Comparison of ENCODE assay signal across 14 cellular contexts in genomic region chr1:56185493-56185892, GRCh38.
DNase-seq lines count a peak whose midpoint lies in the region; ATAC-seq and TF ChIP-seq lines count a peak whose summit lies in the region.
"Had no signal": no experiment of that assay in that cellular context is flagged by ENCODE, and none has a peak within 500 bp of the region (broad histone marks: within the 10 kb centered on the region; RNA-seq: fewer than 3 reads in every experiment).

No MANE protein-coding gene starts in this region.

- POLR2A ChIA-PET in A673 (lab: Charles Lee; ENCODE audit: low non-redundant PET), result no interaction called here

- no peaks in the 10 kb centered on the region for H3K4me1 ChIP-seq in A673 (ENCODE audit: insufficient read depth, low read length, poor library complexity, severe bottlenecking)
- peaks cover 3% of the 10 kb centered on the region for H3K4me1 ChIP-seq in endodermal cell (ENCODE audit: control insufficient read depth, insufficient read depth, low read length)
- peaks cover 54% of the 10 kb centered on the region for H3K4me1 ChIP-seq in neural progenitor cell

- H3K4me3 Mint-ChIP-seq in endodermal cell (no peak overlapping the region), neural progenitor cell (no peak overlapping the region)
- H3K4me3 Mint-ChIP-seq: CD4-positive, CD25-positive, alpha-beta regulatory T cell; HFFc6 had no signal

- peak; percentile 10 for DNase-seq in A673 (ENCODE audit: low spot score)
- peak; percentile 26 for DNase-seq in SK-N-DZ (ENCODE audit: low spot score)
- DNase-seq in endodermal cell, result no peak
- peak; percentile 29 for DNase-seq in neural progenitor cell (ENCODE audit: low spot score)
- DNase-seq in SKM-1 treated with dmso at 0.1 percent for 144 hours (lab: John Stamatoyannopoulos, UW; ENCODE audit: unreplicated experiment), result no peak
- DNase-seq in left lobe of liver (ENCODE audit: low spot score), result no peak
- DNase-seq: 8988T; ACHN; CD4-positive, CD25-positive, alpha-beta regulatory T cell; DMS53; HCEC 1CT; HFFc6 had no signal

- H3K4me2 ChIP-seq in neural progenitor cell, result peak overlapping the region; percentile 50
- H3K4me2 ChIP-seq: BLaER1 treated with 17β-estradiol and CSF1 and Interleukin-3, amounts not matched to agents 10 nM and 100 nM had no signal

- peaks cover 32% of the 10 kb centered on the region for H3K4me1 Mint-ChIP-seq in endodermal cell
- peaks cover 49% of the 10 kb centered on the region for H3K4me1 Mint-ChIP-seq in neural progenitor cell
- H3K4me1 Mint-ChIP-seq: CD4-positive, CD25-positive, alpha-beta regulatory T cell had no signal

- TF ChIP-seq CTCF in A673 (conservative IDR thresholded peaks at IDR 0.05; ENCODE audit: low read depth, low read length) (no peak), endodermal cell (conservative IDR thresholded peaks at IDR 0.05) (no peak), neural progenitor cell (IDR thresholded peaks at IDR 0.05) (no peak)

- WGBS in endodermal cell (ENCODE audit: insufficient coverage in 1 of 2, insufficient read length in 1 of 2), 2 experiments, result 94% methylated on average over 2 of the region's 2 CpGs; no CpG with 5 or more reads in 1 of the 2 experiments

- H3K27me3 Mint-ChIP-seq in endodermal cell (ENCODE audit: insufficient read depth), result no peaks in the 10 kb centered on the region
- H3K27me3 Mint-ChIP-seq in neural progenitor cell (ENCODE audit: insufficient read depth, low read depth), result no peaks in the 10 kb centered on the region
- H3K27me3 Mint-ChIP-seq: CD4-positive, CD25-positive, alpha-beta regulatory T cell had no signal

- H3K27ac ChIP-seq in A673 (ENCODE audit: low read depth, low read length, poor library complexity, severe bottlenecking) (no peak overlapping the region), endodermal cell (ENCODE audit: low read depth, low read length) (peak overlapping the region; percentile 48), neural progenitor cell (no peak overlapping the region)
- H3K27ac ChIP-seq: BLaER1 treated with 17β-estradiol and CSF1 and Interleukin-3, amounts not matched to agents 10 nM and 100 nM had no signal

- no TSS peak for BruUV-seq in A673 (replicated peaks; lab: Mats Ljungman, UMichigan)

- H2AFZ ChIP-seq in neural progenitor cell (replicated peaks), result no peak overlapping the region

- intact Hi-C loops in A673 (cut with micrococcal nuclease; ENCODE audit: unreplicated experiment), result no loop called here

- H3K9me3 ChIP-seq in A673 (ENCODE audit: low read depth, low read length, poor library complexity, severe bottlenecking) (no peaks in the 10 kb centered on the region), endodermal cell (ENCODE audit: control insufficient read depth, low read length) (no peaks in the 10 kb centered on the region), neural progenitor cell (ENCODE audit: low read depth) (no peaks in the 10 kb centered on the region)
- H3K9me3 ChIP-seq: BLaER1 treated with 17β-estradiol and CSF1 and Interleukin-3, amounts not matched to agents 10 nM and 100 nM had no signal

- peaks cover 33% of the 10 kb centered on the region for H3F3A ChIP-seq in neural progenitor cell (ENCODE audit: low read depth)

- no peak overlapping the region for H3K27ac Mint-ChIP-seq in endodermal cell
- H3K27ac Mint-ChIP-seq in neural progenitor cell, result peak overlapping the region; percentile 61
- H3K27ac Mint-ChIP-seq: CD4-positive, CD25-positive, alpha-beta regulatory T cell; HFFc6 had no signal

- no peaks in the 10 kb centered on the region for H3K9me3 Mint-ChIP-seq in endodermal cell
- no peaks in the 10 kb centered on the region for H3K9me3 Mint-ChIP-seq in neural progenitor cell
- H3K9me3 Mint-ChIP-seq: HFFc6 had no signal

- H3K4me3 ChIP-seq in A673 (ENCODE audit: low read depth, low read length, poor library complexity, severe bottlenecking) (no peak overlapping the region), endodermal cell (ENCODE audit: low read length) (no peak overlapping the region), neural progenitor cell (no peak overlapping the region)
- H3K4me3 ChIP-seq: BLaER1 treated with 17β-estradiol and CSF1 and Interleukin-3, amounts not matched to agents 10 nM and 100 nM had no signal

- H4K20me1 ChIP-seq in neural progenitor cell (ENCODE audit: low read depth), result peaks cover 6% of the 10 kb centered on the region
- H4K20me1 ChIP-seq: BLaER1 treated with 17β-estradiol and CSF1 and Interleukin-3, amounts not matched to agents 10 nM and 100 nM had no signal

- H3K27me3 ChIP-seq in A673 (replicated peaks; ENCODE audit: insufficient read depth, low read depth, low read length, poor library complexity) (no peaks in the 10 kb centered on the region), endodermal cell (ENCODE audit: control insufficient read depth, insufficient read depth, low read length, poor library complexity, severe bottlenecking) (no peaks in the 10 kb centered on the region), neural progenitor cell (no peaks in the 10 kb centered on the region)
- H3K27me3 ChIP-seq: BLaER1 treated with 17β-estradiol and CSF1 and Interleukin-3, amounts not matched to agents 10 nM and 100 nM had no signal

- no peaks in the 10 kb centered on the region for H3K36me3 Mint-ChIP-seq in endodermal cell (ENCODE audit: low read depth)
- H3K36me3 Mint-ChIP-seq in neural progenitor cell, result no peaks in the 10 kb centered on the region
- H3K36me3 Mint-ChIP-seq: CD4-positive, CD25-positive, alpha-beta regulatory T cell had no signal

- H3K36me3 ChIP-seq in A673 (ENCODE audit: insufficient read depth, low read length, poor library complexity, severe bottlenecking) (no peaks in the 10 kb centered on the region), endodermal cell (ENCODE audit: control insufficient read depth, insufficient read depth, low read length) (no peaks in the 10 kb centered on the region), neural progenitor cell (no peaks in the 10 kb centered on the region)
- H3K36me3 ChIP-seq: BLaER1 treated with 17β-estradiol and CSF1 and Interleukin-3, amounts not matched to agents 10 nM and 100 nM had no signal

- CTCF ChIA-PET in A673 (lab: Charles Lee), result interaction anchor here (0.6 kb wide), 1 partner anchor 37 kb away, joined by 4 read pairs; no protein-coding TSS in a partner anchor

- ATAC-seq in HG03432 (IDR thresholded peaks at IDR 0.05; ENCODE audit: unreplicated experiment), result no peak
- no peak for ATAC-seq in left lobe of liver

- H3K9ac ChIP-seq in endodermal cell (ENCODE audit: extremely low read depth, low read length, poor library complexity, severe bottlenecking) (no peak overlapping the region), neural progenitor cell (no peak overlapping the region)
- H3K9ac ChIP-seq: BLaER1 treated with 17β-estradiol and CSF1 and Interleukin-3, amounts not matched to agents 10 nM and 100 nM had no signal

- H3K79me2 ChIP-seq in neural progenitor cell (ENCODE audit: low read depth), result no peaks in the 10 kb centered on the region

Comparison
In these comparisons a context has a peak if more than half of its experiments do, and no peak if none do; other contexts are left out.
1. DNase-seq: peak in A673 (single experiment), SK-N-DZ (single experiment) and neural progenitor cell (single experiment); none in endodermal cell (single experiment), SKM-1 treated with dmso at 0.1 percent for 144 hours (single experiment) and left lobe of liver (single experiment).